Comparison of ENCODE assay signal across 17 cellular contexts in the genomic region with DNA sequence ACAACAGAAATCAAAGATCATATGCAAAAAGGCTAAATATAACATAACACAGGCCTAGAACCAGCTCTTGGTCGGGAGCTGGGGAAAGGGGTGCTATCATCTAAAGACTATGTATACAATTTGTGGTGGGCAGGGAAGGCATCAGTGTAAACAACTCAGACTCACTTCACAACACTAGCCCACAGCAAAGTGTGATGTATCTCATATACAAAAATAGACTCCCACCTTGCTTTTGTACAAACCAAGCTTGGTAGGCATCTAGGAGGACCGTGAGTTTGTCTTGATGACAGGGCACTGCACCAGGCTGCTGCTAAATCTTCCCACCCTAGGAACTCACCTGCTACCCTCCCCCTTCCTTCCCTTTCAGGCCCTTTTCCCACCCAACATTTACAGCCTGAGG. TPM values are rescaled to one million over a fixed set of nuclear protein-coding genes. Genes with fewer than 3 reads are reported as not detected.
DNase-seq lines count a peak whose midpoint lies in the region; ATAC-seq and TF ChIP-seq lines count a peak whose summit lies in the region.
"Had no signal": no experiment of that assay in that cellular context is flagged by ENCODE, and none has a peak within 500 bp of the region (broad histone marks: within the 10 kb centered on the region; RNA-seq: fewer than 3 reads in every experiment).

No MANE protein-coding gene starts in this region.

- H3K27ac Mint-ChIP-seq in CD8-positive, alpha-beta memory T cell: peak overlapping the region in 7 of 8 donors; percentile 38 to 91 (median 74)
- H3K27ac Mint-ChIP-seq in effector memory CD8-positive, alpha-beta T cell: peak overlapping the region; percentile 89 to 91
- peak overlapping the region; percentile 90 for H3K27ac Mint-ChIP-seq in neural progenitor cell

- no peak overlapping the region for H3K27ac ChIP-seq in CD8-positive, alpha-beta memory T cell (ENCODE audit: low read depth, low read length)
- H3K27ac ChIP-seq in neural progenitor cell: no peak overlapping the region
- H3K27ac ChIP-seq: A549, C4-2B, GM23248, HL-60 had no signal

- CTCF ChIA-PET in CD8-positive, alpha-beta memory T cell (lab: Charles Lee): interaction anchor here (1.4 to 1.7 kb wide), 2 partner anchors 248 to 352 kb away, joined by 3 to 5 read pairs; partner anchors contain the start of gene TGFBR3

- H3K4me2 ChIP-seq in neural progenitor cell: no peak overlapping the region
- H3K4me2 ChIP-seq: A549 had no signal

- no peaks in the 10 kb centered on the region for H3K79me2 ChIP-seq in neural progenitor cell (ENCODE audit: low read depth)

- H3F3A ChIP-seq in neural progenitor cell (ENCODE audit: low read depth): no peaks in the 10 kb centered on the region

- no peak overlapping the region for H3K9ac ChIP-seq in neural progenitor cell
- H3K9ac ChIP-seq: GM23248 had no signal

- H4K20me1 ChIP-seq in neural progenitor cell (ENCODE audit: low read depth): no peaks in the 10 kb centered on the region

- H3K36me3 Mint-ChIP-seq in CD8-positive, alpha-beta memory T cell: no peaks in the 10 kb centered on the region
- H3K36me3 Mint-ChIP-seq in effector memory CD8-positive, alpha-beta T cell (ENCODE audit: insufficient read depth): no peaks in the 10 kb centered on the region
- no peaks in the 10 kb centered on the region for H3K36me3 Mint-ChIP-seq in neural progenitor cell
- H3K36me3 Mint-ChIP-seq: CD4-positive, alpha-beta memory T cell had no signal

- peak overlapping the region in 5 of 7 donors; percentile 1 to 76 (median 33) for H3K4me3 Mint-ChIP-seq in CD8-positive, alpha-beta memory T cell
- H3K4me3 Mint-ChIP-seq in effector memory CD8-positive, alpha-beta T cell: peak overlapping the region; percentile 36 to 50
- H3K4me3 Mint-ChIP-seq in neural progenitor cell: no peak overlapping the region

- H3K9me3 ChIP-seq in CD8-positive, alpha-beta memory T cell (ENCODE audit: low read length): no peaks in the 10 kb centered on the region
- H3K9me3 ChIP-seq in neural progenitor cell (ENCODE audit: low read depth): no peaks in the 10 kb centered on the region
- H3K9me3 ChIP-seq: A549, BE2C, Caco-2 had no signal

- H3K36me3 ChIP-seq in CD8-positive, alpha-beta memory T cell (ENCODE audit: insufficient read depth, low read length): no peaks in the 10 kb centered on the region
- no peaks in the 10 kb centered on the region for H3K36me3 ChIP-seq in neural progenitor cell
- H3K36me3 ChIP-seq: BE2C had no signal

- peaks cover 42 to 54% (median 53%) of the 10 kb centered on the region in 3 donors for H3K4me1 Mint-ChIP-seq in CD8-positive, alpha-beta memory T cell
- peaks cover 42 to 52% of the 10 kb centered on the region in 2 donors for H3K4me1 Mint-ChIP-seq in effector memory CD8-positive, alpha-beta T cell (ENCODE audit: low read depth in 2 of 2)
- H3K4me1 Mint-ChIP-seq in neural progenitor cell: no peaks in the 10 kb centered on the region

- POLR2A ChIA-PET in CD8-positive, alpha-beta memory T cell (lab: Charles Lee): interaction anchor here (0.6 kb wide), 1 partner anchor 227 kb away, joined by 3 read pairs; no protein-coding TSS in a partner anchor

- TF ChIP-seq CTCF in GM20000 (IDR thresholded peaks at IDR 0.05; ENCODE audit: extremely low read depth, missing control alignments): no peak
- TF ChIP-seq CTCF in neural progenitor cell (IDR thresholded peaks at IDR 0.05): no peak

- H3K27me3 Mint-ChIP-seq in CD8-positive, alpha-beta memory T cell: no peaks in the 10 kb centered on the region
- H3K27me3 Mint-ChIP-seq in effector memory CD8-positive, alpha-beta T cell: no peaks in the 10 kb centered on the region
- peaks cover 8% of the 10 kb centered on the region for H3K27me3 Mint-ChIP-seq in neural progenitor cell (ENCODE audit: insufficient read depth, low read depth)
- H3K27me3 Mint-ChIP-seq: CD4-positive, alpha-beta memory T cell had no signal

- no peak overlapping the region for H2AFZ ChIP-seq in neural progenitor cell (replicated peaks)
- H2AFZ ChIP-seq: GM23248 had no signal

- peak; percentile 62 for ATAC-seq in effector memory CD8-positive, alpha-beta T cell (replicated peaks)
- no peak for ATAC-seq in GM19351 (IDR thresholded peaks at IDR 0.05; ENCODE audit: unreplicated experiment)
- ATAC-seq: A549, K562 had no signal

- H3K9me3 Mint-ChIP-seq in CD8-positive, alpha-beta memory T cell: no peaks in the 10 kb centered on the region
- H3K9me3 Mint-ChIP-seq in effector memory CD8-positive, alpha-beta T cell: no peaks in the 10 kb centered on the region
- no peaks in the 10 kb centered on the region for H3K9me3 Mint-ChIP-seq in neural progenitor cell
- H3K9me3 Mint-ChIP-seq: CD4-positive, alpha-beta memory T cell had no signal

- no peak overlapping the region for H3K4me3 ChIP-seq in CD8-positive, alpha-beta memory T cell (ENCODE audit: low read length)
- H3K4me3 ChIP-seq in neural progenitor cell: no peak overlapping the region
- H3K4me3 ChIP-seq: A549, GM23248, K562 had no signal

- H3K27me3 ChIP-seq in CD8-positive, alpha-beta memory T cell (ENCODE audit: insufficient read depth, low read length, poor library complexity, severe bottlenecking): no peaks in the 10 kb centered on the region
- no peaks in the 10 kb centered on the region for H3K27me3 ChIP-seq in neural progenitor cell
- H3K27me3 ChIP-seq: BE2C had no signal

- no peak for DNase-seq in CD8-positive, alpha-beta memory T cell
- peak; percentile 15 for DNase-seq in GM20000 (ENCODE audit: low spot score)
- DNase-seq in effector memory CD8-positive, alpha-beta T cell: no peak
- DNase-seq in neural progenitor cell (ENCODE audit: low spot score): no peak
- no peak for DNase-seq in NCI-H510A treated with DMSO at 0.1 percent for 48 hours (lab: John Stamatoyannopoulos, UW)
- DNase-seq in HT-29 (ENCODE audit: low spot score): no peak
- DNase-seq: BE2C; Caco-2; CD4-positive, alpha-beta memory T cell; DND-41; GDM1; GM23248 had no signal

- peaks cover 29% of the 10 kb centered on the region for H3K4me1 ChIP-seq in CD8-positive, alpha-beta memory T cell (ENCODE audit: insufficient read depth, low read length)
- H3K4me1 ChIP-seq in neural progenitor cell: peaks cover 3% of the 10 kb centered on the region
- H3K4me1 ChIP-seq: BE2C, Caco-2 had no signal

RNA-seq across cellular contexts. Expression of gene CDC7, which starts 33.0 kb away (rescaled TPM):
- total RNA-seq in CD8-positive, alpha-beta memory T cell: 10 to 100 TPM; 24.5 to 28.3 TPM
- 3.3 TPM for polyA plus RNA-seq in CD8-positive, alpha-beta memory T cell
- 90.8 and 156 TPM in 2 replicates for total RNA-seq in neural progenitor cell (ENCODE audit: low replicate concordance)
- total RNA-seq in HT-29 (2014; rRNA removed; shearing (Covaris generic)): 6.0 and 6.6 TPM in 2 replicates
